In genomic region chr17:82450357-82451106, GRCh38 we compare ENCODE assay signal across 8 cellular contexts. TPM values are rescaled to one million over a fixed set of nuclear protein-coding genes. Genes with fewer than 3 reads are reported as not detected.
DNase-seq lines count a peak whose midpoint lies in the region; ATAC-seq and TF ChIP-seq lines count a peak whose summit lies in the region.

Gene CYBC1 (minus strand): TSS chr17:82450752. CDS start chr17:82449254, 1,498 bp downstream.

- H3K9me3 ChIP-seq in neuron (ENCODE audit: low read length) (no peaks in the 10 kb centered on the region), stomach smooth muscle (ENCODE audit: control insufficient read depth in 2 of 2, low read length in 2 of 2) (no peaks in the 10 kb centered on the region)

- peak; percentile 9 for TF ChIP-seq CTCF in foreskin keratinocyte (conservative IDR thresholded peaks at IDR 0.05)

- H2AFZ ChIP-seq in neuron (ENCODE audit: low read depth, low read length) = peak within 1 kb of the TSS; percentile 42

- H3K4me1 ChIP-seq in foreskin keratinocyte (peaks cover 8% of the 10 kb centered on the region), neuron (ENCODE audit: insufficient read depth, low read length) (peaks cover 16% of the 10 kb centered on the region), stomach smooth muscle (ENCODE audit: control insufficient read depth, insufficient read depth, low read length) (peaks cover 17% of the 10 kb centered on the region)

- H3K27ac ChIP-seq in foreskin keratinocyte = peak within 1 kb of the TSS; percentile 43
- peak within 1 kb of the TSS; percentile 79 for H3K27ac ChIP-seq in stomach smooth muscle (ENCODE audit: low read length)

- H3K27me3 ChIP-seq in foreskin keratinocyte (no peaks in the 10 kb centered on the region), neuron (ENCODE audit: insufficient read depth, low read length) (no peaks in the 10 kb centered on the region), stomach smooth muscle (ENCODE audit: control insufficient read depth in 1 of 2, insufficient read depth in 2 of 2, low read length in 2 of 2) (no peaks in the 10 kb centered on the region)

- ATAC-seq in foreskin keratinocyte = peak; percentile 76

- H3K9ac ChIP-seq in stomach smooth muscle (ENCODE audit: low read length in 2 of 2) = peak within 1 kb of the TSS; percentile 75 to 83

- in situ Hi-C loops in SK-MEL-5 (cut with HindIII; ENCODE audit: low pct_unique_long_range_greater_than_20kb, low sequenced_read_pairs) = no loop called here

- H3K36me3 ChIP-seq in neuron (ENCODE audit: insufficient read depth, low read length) (peaks cover 11% of the 10 kb centered on the region), stomach smooth muscle (ENCODE audit: control insufficient read depth in 2 of 2, insufficient read depth in 2 of 2, low read length in 2 of 2) (no peaks in the 10 kb centered on the region)

- H3K4me3 ChIP-seq in neuron (ENCODE audit: low read length) (peak within 1 kb of the TSS; percentile 82), stomach smooth muscle (ENCODE audit: low read length in 2 of 2) (peak within 1 kb of the TSS; percentile 88)

- DNase-seq in ELR (ENCODE audit: low read depth) (peak; percentile 98), HCEC 1CT (peak; percentile 94), MV-4-11 (lab: John Stamatoyannopoulos, UW) (peak; percentile 94), SK-MEL-5 (ENCODE audit: low read depth, low spot score) (peak; percentile 84), foreskin keratinocyte (peak; percentile 40 to 67)
- peak; percentile 81 to 97 (median 91) for DNase-seq in activated naive CD4-positive, alpha-beta T cell (lab: John Stamatoyannopoulos, UW)

RNA-seq across cellular contexts. Expression of gene CYBC1, which starts in this region (rescaled TPM):
- 27.3 and 30.3 TPM in 2 replicates for total RNA-seq in SK-MEL-5 (2014; rRNA removed; shearing (Covaris generic))
- polyA plus RNA-seq in SK-MEL-5 (2015; cell fraction: cytosol; rRNA removed) = 63.5 and 67.0 TPM in 2 replicates
- 176 and 209 TPM in 2 replicates for polyA plus RNA-seq in SK-MEL-5 (2015; cell fraction: nucleus; rRNA removed)
- total RNA-seq in foreskin keratinocyte = 27.3 and 29.5 TPM in 2 replicates
- polyA plus RNA-seq in foreskin keratinocyte = 26.9 and 30.0 TPM in 2 replicates

Comparison
In these comparisons a context has a peak if more than half of its experiments do, and no peak if none do; other contexts are left out.
1. Peak in every context shown above with its lines: DNase-seq, ATAC-seq, H3K4me3 ChIP-seq and H3K27ac ChIP-seq.